ENCODE assay signal across 26 cellular contexts in genomic region chrX:10525381-10525780, GRCh38.
"Had no signal": no experiment of that assay in that cellular context is flagged by ENCODE, and none has a peak within 500 bp of the region (broad histone marks: within the 10 kb centered on the region; RNA-seq: fewer than 3 reads in every experiment).

No MANE protein-coding gene starts in this region.

- H3K4me1 Mint-ChIP-seq: endodermal cell; immature natural killer cell; naive thymus-derived CD4-positive, alpha-beta T cell; stimulated activated effector memory CD8-positive, alpha-beta T cell treated with anti-CD3 and anti-CD28 coated beads, Interleukin-12 subunit alpha, Interleukin-12 subunit beta, amount 100 ng/mL, for 72 hours had no signal

- H3K27ac Mint-ChIP-seq: endodermal cell; immature natural killer cell; naive thymus-derived CD4-positive, alpha-beta T cell; nephron; neural progenitor cell; stimulated activated effector memory CD8-positive, alpha-beta T cell treated with anti-CD3 and anti-CD28 coated beads, Interleukin-12 subunit alpha, Interleukin-12 subunit beta, amount 100 ng/mL, for 72 hours; type B pancreatic cell had no signal

- DNase-seq: dorsolateral prefrontal cortex; effector CD8-positive, alpha-beta T cell; endodermal cell; hypothalamus; immature natural killer cell; mesendoderm; midbrain; naive thymus-derived CD4-positive, alpha-beta T cell; stimulated activated CD4-positive, alpha-beta T cell treated with anti-CD3 and anti-CD28 coated beads, Interleukin-12 subunit alpha, Interleukin-12 subunit beta, amount 100 ng/mL, for 4 hours; stimulated activated CD4-positive, alpha-beta T cell treated with anti-CD3 and anti-CD28 coated beads, Interleukin-1b, Interleukin-23, amount 100 ng/mL, for 48 hours; stimulated activated CD4-positive, alpha-beta T cell treated with anti-CD3 and anti-CD28 coated beads, Interleukin-4, amount 100 ng/mL, for 24 hours; stimulated activated naive CD4-positive, alpha-beta T cell treated with Interleukin-2 at 50 U/mL for 16 hours; stomach; substantia nigra; testis; tibial artery had no signal

- H3K9ac ChIP-seq: neural progenitor cell had no signal

- FAIRE-seq: keratinocyte, urothelium cell line had no signal

- H3K27me3 Mint-ChIP-seq: naive thymus-derived CD4-positive, alpha-beta T cell; type B pancreatic cell had no signal

- H3K9me3 ChIP-seq: prostate gland, right atrium auricular region, stomach, testis, tibial artery had no signal

- H3K4me3 ChIP-seq: dorsolateral prefrontal cortex, neural progenitor cell, prostate gland, right atrium auricular region, smooth muscle cell, stomach, testis, tibial artery had no signal

- H3K36me3 Mint-ChIP-seq: immature natural killer cell; naive thymus-derived CD4-positive, alpha-beta T cell; stimulated activated effector memory CD8-positive, alpha-beta T cell treated with anti-CD3 and anti-CD28 coated beads, Interleukin-12 subunit alpha, Interleukin-12 subunit beta, amount 100 ng/mL, for 72 hours had no signal

- H3K4me3 Mint-ChIP-seq: endodermal cell; immature natural killer cell; naive thymus-derived CD4-positive, alpha-beta T cell; nephron; neural progenitor cell; stimulated activated effector memory CD8-positive, alpha-beta T cell treated with anti-CD3 and anti-CD28 coated beads, Interleukin-12 subunit alpha, Interleukin-12 subunit beta, amount 100 ng/mL, for 72 hours; type B pancreatic cell had no signal

- H3K27ac ChIP-seq: dorsolateral prefrontal cortex, epithelial cell of prostate, neural progenitor cell, prostate gland, right atrium auricular region, stomach, testis, tibial artery had no signal

- H3K4me1 ChIP-seq: neural progenitor cell, prostate gland, right atrium auricular region, stomach, testis, tibial artery had no signal

- H2AFZ ChIP-seq: neural progenitor cell had no signal

- H3K4me2 ChIP-seq: neural progenitor cell, smooth muscle cell had no signal

- H3K36me3 ChIP-seq: neural progenitor cell, prostate gland, right atrium auricular region, tibial artery had no signal

- H3K27me3 ChIP-seq: neural progenitor cell, right atrium auricular region, stomach, testis, tibial artery had no signal

- H3K9me3 Mint-ChIP-seq: type B pancreatic cell had no signal
